In the genomic region with DNA sequence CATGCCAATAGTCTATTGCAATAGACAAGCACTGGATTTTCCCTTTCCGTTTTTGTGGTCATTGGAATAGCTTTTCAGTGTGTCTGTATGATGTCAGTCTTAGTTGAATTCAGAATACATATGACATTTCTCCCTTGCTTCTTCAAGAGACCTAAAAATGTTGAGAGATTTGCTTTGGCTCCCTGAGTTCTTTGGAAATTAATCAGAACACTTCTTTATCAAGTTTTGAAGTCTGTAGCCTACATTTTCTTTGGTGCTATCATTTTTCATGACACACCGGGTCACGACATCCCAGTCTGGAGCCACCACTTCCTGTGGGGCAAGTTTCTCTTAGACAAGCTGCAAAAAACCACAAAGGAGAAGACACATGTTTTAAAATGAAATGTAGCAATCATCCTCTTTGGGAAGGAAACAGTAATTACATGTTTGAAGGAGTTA, we compare ENCODE assay signal across 14 cellular contexts.
DNase-seq lines count a peak whose midpoint lies in the region; ATAC-seq and TF ChIP-seq lines count a peak whose summit lies in the region.
"Had no signal": no experiment of that assay in that cellular context is flagged by ENCODE, and none has a peak within 500 bp of the region (broad histone marks: within the 10 kb centered on the region; RNA-seq: fewer than 3 reads in every experiment).

No MANE protein-coding gene starts in this region.

- no peak overlapping the region for H3K4me3 Mint-ChIP-seq in nephron
- H3K4me3 Mint-ChIP-seq in CD4-positive, alpha-beta T cell, result no peak overlapping the region

- ATAC-seq in DND-41 (ENCODE audit: insufficient read depth, low read depth), result peak; percentile 92
- ATAC-seq in CD4-positive, alpha-beta T cell (ENCODE audit: poor library complexity), result no peak
- ATAC-seq in HG02571 (IDR thresholded peaks at IDR 0.05; ENCODE audit: unreplicated experiment), result no peak

- POLR2A ChIA-PET in CD4-positive, alpha-beta T cell (lab: Charles Lee), result no interaction called here

- TF ChIP-seq POLR2A in testis (IDR thresholded peaks at IDR 0.05), result no peak

- CTCF ChIA-PET in CD4-positive, alpha-beta T cell (lab: Charles Lee), result no interaction called here

- H3K4me1 Mint-ChIP-seq in nephron, result peaks cover 33% of the 10 kb centered on the region
- peaks cover 9% of the 10 kb centered on the region for H3K4me1 Mint-ChIP-seq in CD4-positive, alpha-beta T cell (ENCODE audit: low read depth)

- no peaks in the 10 kb centered on the region for H3K36me3 Mint-ChIP-seq in nephron (ENCODE audit: low read depth)
- H3K36me3 Mint-ChIP-seq in CD4-positive, alpha-beta T cell (ENCODE audit: low read depth), result no peaks in the 10 kb centered on the region

- H3K4me3 ChIP-seq in DND-41 (ENCODE audit: low read depth in 1 of 2, low read length in 2 of 2) (no peak overlapping the region), adipocyte (ENCODE audit: low read length) (no peak overlapping the region), testis (no peak overlapping the region)
- H3K4me3 ChIP-seq: heart right ventricle, right atrium auricular region had no signal

- H3K9me3 Mint-ChIP-seq in nephron, result no peaks in the 10 kb centered on the region
- H3K9me3 Mint-ChIP-seq in CD4-positive, alpha-beta T cell, result no peaks in the 10 kb centered on the region

- TF ChIP-seq CTCF in DND-41 (IDR thresholded peaks at IDR 0.05; ENCODE audit: borderline replicate concordance, extremely low read depth, low read length, poor library complexity, severe bottlenecking) (no peak), nephron (IDR thresholded peaks at IDR 0.05; ENCODE audit: unreplicated experiment in 3 of 3) (no peak), testis (IDR thresholded peaks at IDR 0.05) (no peak)
- TF ChIP-seq CTCF in CD4-positive, alpha-beta T cell (IDR thresholded peaks at IDR 0.05), result no peak

- H3K79me2 ChIP-seq in DND-41 (ENCODE audit: insufficient read depth, low read length), result no peaks in the 10 kb centered on the region

- H3K27ac ChIP-seq in DND-41 (ENCODE audit: low read length) (peak overlapping the region; percentile 58), testis (no peak overlapping the region)
- H3K27ac ChIP-seq in CD4-positive, alpha-beta T cell (ENCODE audit: low read depth, low read length), result no peak overlapping the region
- H3K27ac ChIP-seq: right atrium auricular region had no signal

- H3K27me3 ChIP-seq in DND-41 (ENCODE audit: insufficient read depth, low read length, poor library complexity) (no peaks in the 10 kb centered on the region), adipocyte (replicated peaks; ENCODE audit: control insufficient read depth, insufficient read depth, low read length) (no peaks in the 10 kb centered on the region), testis (no peaks in the 10 kb centered on the region)
- no peaks in the 10 kb centered on the region for H3K27me3 ChIP-seq in CD4-positive, alpha-beta T cell (ENCODE audit: control insufficient read depth, insufficient read depth, low read length)
- H3K27me3 ChIP-seq: heart right ventricle, right atrium auricular region had no signal

- peaks cover 7% of the 10 kb centered on the region for H3K27me3 Mint-ChIP-seq in nephron (ENCODE audit: low read depth)
- no peaks in the 10 kb centered on the region for H3K27me3 Mint-ChIP-seq in CD4-positive, alpha-beta T cell

- peak overlapping the region in 2 of 3 experiments; percentile 26 to 33 for H3K27ac Mint-ChIP-seq in nephron
- no peak overlapping the region for H3K27ac Mint-ChIP-seq in CD4-positive, alpha-beta T cell

- DNase-seq in DND-41 (peak; percentile 79), LHCN-M2 (ENCODE audit: low read depth) (peak; percentile 60), adipocyte (ENCODE audit: low read depth) (peak; percentile 52), NCI-H226 (no peak), testis (no peak)
- no peak for DNase-seq in CD4-positive, alpha-beta T cell
- DNase-seq: activated CD4-positive, CD25-positive, alpha-beta regulatory T cell; activated gamma-delta T cell treated with Interleukin-2 at 50 U/mL for 16 hours; DMS79; heart right ventricle; Right ventricle myocardium superior had no signal

- H3K9me3 ChIP-seq in DND-41 (ENCODE audit: insufficient read depth, low read length, severe bottlenecking), result no peaks in the 10 kb centered on the region
- H3K9me3 ChIP-seq in adipocyte (ENCODE audit: control insufficient read depth, low read length), result no peaks in the 10 kb centered on the region
- no peaks in the 10 kb centered on the region for H3K9me3 ChIP-seq in CD4-positive, alpha-beta T cell (ENCODE audit: control insufficient read depth, low read length)
- H3K9me3 ChIP-seq in testis, result no peaks in the 10 kb centered on the region
- H3K9me3 ChIP-seq: right atrium auricular region had no signal

- intact Hi-C loops in CD4-positive, alpha-beta T cell (cut with DNase I, micrococcal nuclease), result no loop called here
- intact Hi-C loops in testis (cut with DNase I; ENCODE audit: low total_unique reads), result no loop called here

- H3K4me1 ChIP-seq in DND-41 (ENCODE audit: insufficient read depth, low read length) (peaks cover 27% of the 10 kb centered on the region), adipocyte (ENCODE audit: control insufficient read depth, insufficient read depth, low read length) (peaks cover 6% of the 10 kb centered on the region), testis (no peaks in the 10 kb centered on the region)
- H3K4me1 ChIP-seq: right atrium auricular region had no signal

- H3K36me3 ChIP-seq in DND-41 (ENCODE audit: insufficient read depth, low read length) (no peaks in the 10 kb centered on the region), adipocyte (ENCODE audit: control insufficient read depth, insufficient read depth, low read length, severe bottlenecking) (no peaks in the 10 kb centered on the region), testis (ENCODE audit: low read depth, missing control alignments) (no peaks in the 10 kb centered on the region)
- H3K36me3 ChIP-seq: heart right ventricle, right atrium auricular region had no signal

- no peak overlapping the region for H2AFZ ChIP-seq in DND-41 (ENCODE audit: low read depth, low read length)

- 0 out of 2 replicates have a peak overlapping the region, but pooled peaks have one; percentile 12 for H3K9ac ChIP-seq in DND-41 (ENCODE audit: low read depth, low read length)
- no peak overlapping the region for H3K9ac ChIP-seq in adipocyte (ENCODE audit: low read length)

- H4K20me1 ChIP-seq in DND-41 (ENCODE audit: insufficient read depth, low read length), result no peaks in the 10 kb centered on the region

- 73% methylated on average over 3 of the region's 3 CpGs for WGBS in testis, 2 donors

- peak overlapping the region; percentile 50 for H3K4me2 ChIP-seq in DND-41 (ENCODE audit: insufficient read depth, low read length)

Comparison
In these comparisons a context has a peak if more than half of its experiments do, and no peak if none do; other contexts are left out.
1. DNase-seq: peak in DND-41 (single experiment), LHCN-M2 (single experiment) and adipocyte (single experiment); none in CD4-positive, alpha-beta T cell (0 of 10), NCI-H226 (single experiment) and testis (single experiment).